Comparison of ENCODE assay signal across 8 cellular contexts in the genomic region with DNA sequence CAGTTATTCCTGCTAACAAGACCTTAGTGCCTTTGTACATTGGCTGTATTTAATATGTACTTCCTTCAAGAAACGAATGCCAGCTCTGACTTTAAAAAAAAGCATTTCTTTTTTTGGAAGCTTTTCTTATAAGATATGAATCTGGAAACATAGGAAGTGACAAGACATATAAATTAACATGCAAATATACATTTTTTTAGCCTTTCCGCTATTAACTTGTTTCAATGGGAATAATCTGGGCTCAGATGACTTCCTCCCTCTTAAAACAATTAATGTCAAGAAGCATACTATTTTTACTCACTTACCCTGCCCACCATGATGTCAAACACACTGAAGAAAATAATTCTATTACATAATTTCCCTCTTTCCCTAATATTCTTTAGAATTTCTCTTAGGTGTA. TPM values are rescaled to one million over a fixed set of nuclear protein-coding genes. Genes with fewer than 3 reads are reported as not detected.
DNase-seq lines count a peak whose midpoint lies in the region; ATAC-seq and TF ChIP-seq lines count a peak whose summit lies in the region.

No MANE protein-coding gene starts in this region.

- H3K4me1 ChIP-seq in thymus (ENCODE audit: control insufficient read depth, insufficient read depth, low read length) (peaks cover 12% of the 10 kb centered on the region), adrenal gland (replicated peaks in 1 of 2) (peaks cover 8 to 17% of the 10 kb centered on the region in 2 donors)

- H3K4me3 Mint-ChIP-seq in activated T-cell treated with anti-CD3 and anti-CD28 coated beads, Interleukin-2, amount 50 U/mL, for 72 hours = peak overlapping the region; percentile 90 to 97
- H3K4me3 Mint-ChIP-seq in activated CD8-positive, alpha-beta T cell treated with anti-CD3 and anti-CD28 coated beads, Interleukin-2, amount 10 ng/mL, durations not matched to agents 7 days and 5 days = peak overlapping the region; percentile 89
- peak overlapping the region; percentile 88 to 96 (median 93) for H3K4me3 Mint-ChIP-seq in immature natural killer cell

- WGBS in thymus = 4% methylated on average over 2 of the region's 2 CpGs
- 46 to 57% (median 49%) methylated on average over 2 of the region's 2 CpGs for WGBS in adrenal gland, 4 donors

- no peak for TF ChIP-seq POLR2A in adrenal gland (IDR thresholded peaks at IDR 0.05)

- no peak for ATAC-seq in activated T-cell treated with anti-CD3 and anti-CD28 coated beads, Interleukin-2, amount 50 U/mL, for 72 hours (replicated peaks in 1 of 2)
- no peak for ATAC-seq in activated CD8-positive, alpha-beta T cell treated with anti-CD3 and anti-CD28 coated beads, Interleukin-2, amount 10 ng/mL, durations not matched to agents 7 days and 5 days
- no peak for ATAC-seq in esophagus mucosa

- no peak for TF ChIP-seq CTCF in adrenal gland (IDR thresholded peaks at IDR 0.05)

- CTCF ChIA-PET in activated CD8-positive, alpha-beta T cell treated with anti-CD3 and anti-CD28 coated beads, Interleukin-2, amount 10 ng/mL, durations not matched to agents 7 days and 5 days (lab: Charles Lee) = interaction anchor here (0.7 kb wide), 1 partner anchor 35 kb away, joined by 3 read pairs; no protein-coding TSS in a partner anchor

- peak overlapping the region; percentile 4 for H3K4me3 ChIP-seq in thymus (ENCODE audit: low read length)
- H3K4me3 ChIP-seq in adrenal gland = peak overlapping the region in 1 of 4 donors; percentile 99

- peaks cover 2% of the 10 kb centered on the region in 2 donors for H3K36me3 Mint-ChIP-seq in activated T-cell treated with anti-CD3 and anti-CD28 coated beads, Interleukin-2, amount 50 U/mL, for 72 hours (ENCODE audit: insufficient read depth in 2 of 2)
- peaks cover 30% of the 10 kb centered on the region for H3K36me3 Mint-ChIP-seq in activated CD8-positive, alpha-beta T cell treated with anti-CD3 and anti-CD28 coated beads, Interleukin-2, amount 10 ng/mL, durations not matched to agents 7 days and 5 days (ENCODE audit: low read depth)
- H3K36me3 Mint-ChIP-seq in immature natural killer cell = no peaks in the 10 kb centered on the region

- H3K27me3 ChIP-seq in thymus (ENCODE audit: control insufficient read depth, insufficient read depth) (no peaks in the 10 kb centered on the region), adrenal gland (no peaks in the 10 kb centered on the region)

- no peaks in the 10 kb centered on the region for H3K27me3 Mint-ChIP-seq in activated T-cell treated with anti-CD3 and anti-CD28 coated beads, Interleukin-2, amount 50 U/mL, for 72 hours (ENCODE audit: low read depth)
- no peaks in the 10 kb centered on the region for H3K27me3 Mint-ChIP-seq in activated CD8-positive, alpha-beta T cell treated with anti-CD3 and anti-CD28 coated beads, Interleukin-2, amount 10 ng/mL, durations not matched to agents 7 days and 5 days (ENCODE audit: low read depth)
- peaks cover 0 to 7% (median 3%) of the 10 kb centered on the region in 3 donors for H3K27me3 Mint-ChIP-seq in immature natural killer cell (ENCODE audit: low read depth in 3 of 3)

- H3K9me3 Mint-ChIP-seq in activated T-cell treated with anti-CD3 and anti-CD28 coated beads, Interleukin-2, amount 50 U/mL, for 72 hours = no peaks in the 10 kb centered on the region
- H3K9me3 Mint-ChIP-seq in activated CD8-positive, alpha-beta T cell treated with anti-CD3 and anti-CD28 coated beads, Interleukin-2, amount 10 ng/mL, durations not matched to agents 7 days and 5 days (ENCODE audit: insufficient read depth) = no peaks in the 10 kb centered on the region
- H3K9me3 Mint-ChIP-seq in immature natural killer cell = no peaks in the 10 kb centered on the region

- no peak for DNase-seq in activated T-cell treated with anti-CD3 and anti-CD28 coated beads, Interleukin-2, amount 50 U/mL, for 72 hours
- no peak for DNase-seq in activated T-cell treated with anti-CD3 and anti-CD28 coated beads, Interleukin-2, amount 50 U/mL, for 48 hours
- no peak for DNase-seq in activated CD8-positive, alpha-beta T cell treated with anti-CD3 and anti-CD28 coated beads, Interleukin-2, amount 10 ng/mL, durations not matched to agents 7 days and 5 days
- DNase-seq in immature natural killer cell = no peak
- no peak for DNase-seq in adrenal gland
- DNase-seq in COLO829 (ENCODE audit: low spot score) = no peak

- POLR2A ChIA-PET in activated CD8-positive, alpha-beta T cell treated with anti-CD3 and anti-CD28 coated beads, Interleukin-2, amount 10 ng/mL, durations not matched to agents 7 days and 5 days (lab: Charles Lee) = interaction anchor here (1.2 kb wide), 1 partner anchor 46 kb away, joined by 3 read pairs; no protein-coding TSS in a partner anchor

- H3K36me3 ChIP-seq in thymus (ENCODE audit: control insufficient read depth, insufficient read depth) = no peaks in the 10 kb centered on the region
- H3K36me3 ChIP-seq in adrenal gland (replicated peaks in 1 of 2) = no peaks in the 10 kb centered on the region

- intact Hi-C loops in adrenal gland (cut with DNase I) = no loop called here

- no peak overlapping the region for H3K27ac ChIP-seq in thymus (ENCODE audit: low read depth)
- H3K27ac ChIP-seq in adrenal gland = no peak overlapping the region

- H3K4me1 Mint-ChIP-seq in activated T-cell treated with anti-CD3 and anti-CD28 coated beads, Interleukin-2, amount 50 U/mL, for 72 hours (ENCODE audit: low read depth) = peaks cover 80% of the 10 kb centered on the region
- peaks cover 67% of the 10 kb centered on the region for H3K4me1 Mint-ChIP-seq in activated CD8-positive, alpha-beta T cell treated with anti-CD3 and anti-CD28 coated beads, Interleukin-2, amount 10 ng/mL, durations not matched to agents 7 days and 5 days (ENCODE audit: low read depth)
- peaks cover 66 to 77% of the 10 kb centered on the region in 2 donors for H3K4me1 Mint-ChIP-seq in immature natural killer cell

- H3K27ac Mint-ChIP-seq in activated T-cell treated with anti-CD3 and anti-CD28 coated beads, Interleukin-2, amount 50 U/mL, for 72 hours = peak overlapping the region; percentile 94
- H3K27ac Mint-ChIP-seq in activated CD8-positive, alpha-beta T cell treated with anti-CD3 and anti-CD28 coated beads, Interleukin-2, amount 10 ng/mL, durations not matched to agents 7 days and 5 days = peak overlapping the region; percentile 91
- peak overlapping the region; percentile 87 to 99 (median 92) for H3K27ac Mint-ChIP-seq in immature natural killer cell

- H3K9me3 ChIP-seq in thymus (ENCODE audit: control insufficient read depth) (no peaks in the 10 kb centered on the region), adrenal gland (replicated peaks in 1 of 3) (no peaks in the 10 kb centered on the region)

RNA-seq across cellular contexts. Expression of a gene that starts 1.4 kb away (rescaled TPM):
- 10 to 100 TPM; 17.7 to 19.9 TPM for total RNA-seq in activated T-cell treated with anti-CD3 and anti-CD28 coated beads, Interleukin-2, amount 50 U/mL, for 72 hours
- 10 to 100 TPM; 22.5 to 27.9 TPM for total RNA-seq in activated CD8-positive, alpha-beta T cell treated with anti-CD3 and anti-CD28 coated beads, Interleukin-2, amount 10 ng/mL, durations not matched to agents 7 days and 5 days
- polyA plus RNA-seq in immature natural killer cell = 10 to 100 TPM; 15.6 to 19.2 (median 18.5) TPM
- polyA plus RNA-seq in thymus = 8.8 TPM
- total RNA-seq in adrenal gland = 10 to 100 TPM in 2 of 8 donors, 1 to 10 TPM in 6; 3.7 to 14.3 (median 8.6) TPM
- polyA plus RNA-seq in adrenal gland = 1 to 10 TPM; 1.7 to 4.1 (median 4.1) TPM
- total RNA-seq in esophagus mucosa = 15.2 TPM
